8 cellular contexts compared by ENCODE assay signal in the genomic region with DNA sequence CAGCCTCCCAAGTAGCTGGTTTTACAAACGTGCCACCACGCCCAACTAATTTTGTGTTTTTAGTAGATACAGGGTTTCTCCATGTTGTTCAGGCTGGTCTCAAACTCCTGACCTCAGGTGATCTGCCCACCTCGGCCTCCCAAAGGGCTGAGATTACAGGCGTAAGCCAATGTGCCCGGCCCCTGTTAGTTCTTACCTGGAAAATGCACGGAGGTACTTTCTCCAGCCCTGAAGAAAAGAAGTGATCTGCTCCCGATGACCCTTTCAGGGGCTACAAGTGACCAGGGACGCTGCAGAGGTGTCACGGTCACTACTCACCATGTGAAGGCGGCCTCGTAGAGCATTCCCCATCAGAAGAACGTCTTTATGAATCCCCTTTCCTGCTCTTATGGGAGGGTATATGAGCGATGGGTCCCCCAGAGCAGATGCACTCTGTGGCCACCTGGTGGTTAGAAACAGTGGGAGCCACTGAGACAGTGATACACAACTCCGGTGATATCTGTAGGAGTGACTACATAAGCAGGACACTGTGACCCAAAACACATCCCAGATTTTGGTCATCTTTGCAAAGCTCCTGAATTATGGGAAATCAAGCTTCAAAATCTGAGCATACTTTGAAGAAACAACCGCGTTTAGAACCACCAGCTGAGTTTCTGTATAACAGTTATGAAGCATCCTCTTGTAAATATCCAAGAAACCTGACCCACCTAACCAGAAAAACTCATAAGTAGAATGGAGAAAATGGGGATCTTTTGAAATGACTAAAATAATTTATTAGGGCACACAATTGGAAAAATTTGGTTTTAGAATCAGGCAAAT.
A peak's percentile ranks its signal among the peaks of the same experiment; 100 is the strongest.
DNase-seq lines count a peak whose midpoint lies in the region; ATAC-seq and TF ChIP-seq lines count a peak whose summit lies in the region.
"Not testable (repeated sequence)": the region's sequence is repeated elsewhere in the genome, so short reads cannot be mapped to it uniquely, and the experiment has no call there.

No MANE protein-coding gene starts in this region.

- H3K9me2 ChIP-seq in GM23338 (ENCODE audit: insufficient read depth), result not testable (repeated sequence)

- intact Hi-C loops in stomach (cut with DNase I; ENCODE audit: low total_unique reads), result not testable (repeated sequence)

- H3K27ac ChIP-seq in GM23338 (ENCODE audit: low read depth); VCaP; stomach: not testable (repeated sequence)

- not testable (repeated sequence) for H3K27ac Mint-ChIP-seq in GM23338; activated naive CD8-positive, alpha-beta T cell treated with anti-CD3 and anti-CD28 coated beads, Interleukin-2, amount 10 ng/mL, durations not matched to agents 7 days and 5 days; mesothelial cell of epicardium

- H3K4me1 ChIP-seq in GM23338 (ENCODE audit: insufficient read depth); stomach: not testable (repeated sequence)

- TF ChIP-seq CTCF in GM23338 (conservative IDR thresholded peaks at IDR 0.05; ENCODE audit: low read depth in 2 of 2) (peak; percentile 73 to 77), VCaP (conservative IDR thresholded peaks at IDR 0.05) (peak; percentile 80), fibroblast of mammary gland (conservative IDR thresholded peaks at IDR 0.05; ENCODE audit: control insufficient read depth, insufficient read depth, low read depth, low read length) (peak; percentile 54), mesothelial cell of epicardium (IDR thresholded peaks at IDR 0.05; ENCODE audit: unreplicated experiment) (peak; percentile 64), stomach (IDR thresholded peaks at IDR 0.05) (peak in 4 of 7 experiments; percentile 37 to 46 (median 44))

- not testable (repeated sequence) for H3K9me3 ChIP-seq in stomach

- WGBS in stomach, 5 donors, result 35 to 41% (median 38%) methylated on average over 16 of the region's 16 CpGs

- peak; percentile 23 for DNase-seq in COLO668 (lab: John Stamatoyannopoulos, UW; ENCODE audit: unreplicated experiment)
- peak; percentile 62 for DNase-seq in GM23338 (ENCODE audit: low spot score)
- DNase-seq in NCI-H446 (lab: John Stamatoyannopoulos, UW), result peak; percentile 11 to 60
- DNase-seq in activated naive CD8-positive, alpha-beta T cell treated with anti-CD3 and anti-CD28 coated beads, Interleukin-2, amount 10 ng/mL, durations not matched to agents 7 days and 5 days, result peak; percentile 35
- not testable (repeated sequence) for DNase-seq in fibroblast of mammary gland (ENCODE audit: low read depth); mesothelial cell of epicardium (ENCODE audit: low spot score in 2 of 2, unreplicated experiment in 2 of 2)
- peak; percentile 27 for DNase-seq in stomach

- H3K4me1 Mint-ChIP-seq in GM23338; activated naive CD8-positive, alpha-beta T cell treated with anti-CD3 and anti-CD28 coated beads, Interleukin-2, amount 10 ng/mL, durations not matched to agents 7 days and 5 days; mesothelial cell of epicardium: not testable (repeated sequence)

- not testable (repeated sequence) for H3K27me3 Mint-ChIP-seq in GM23338 (ENCODE audit: insufficient read depth, low read depth, poor library complexity); mesothelial cell of epicardium (ENCODE audit: low read depth)
- peaks cover 15% of the 10 kb centered on the region for H3K27me3 Mint-ChIP-seq in activated naive CD8-positive, alpha-beta T cell treated with anti-CD3 and anti-CD28 coated beads, Interleukin-2, amount 10 ng/mL, durations not matched to agents 7 days and 5 days

- H3K36me3 ChIP-seq in GM23338 (ENCODE audit: insufficient read depth); stomach: not testable (repeated sequence)

- not testable (repeated sequence) for H3K79me2 ChIP-seq in GM23338 (replicated peaks; ENCODE audit: insufficient read depth)

- not testable (repeated sequence) for TF ChIP-seq POLR2A in stomach (IDR thresholded peaks at IDR 0.05)

- H3K27me3 ChIP-seq in GM23338 (ENCODE audit: insufficient read depth), result not testable (repeated sequence)
- peaks cover 0 to 21% (median 0%) of the 10 kb centered on the region in 3 donors for H3K27me3 ChIP-seq in stomach

- not testable (repeated sequence) for H4K20me1 ChIP-seq in GM23338 (replicated peaks; ENCODE audit: insufficient read depth)

- not testable (repeated sequence) for H3F3A ChIP-seq in GM23338 (replicated peaks; ENCODE audit: low read depth)

- ATAC-seq in GM23338, result peak; percentile 94
- ATAC-seq in activated naive CD8-positive, alpha-beta T cell treated with anti-CD3 and anti-CD28 coated beads, Interleukin-2, amount 10 ng/mL, durations not matched to agents 7 days and 5 days (ENCODE audit: low read depth), result peak; percentile 47

- not testable (repeated sequence) for H3K4me2 ChIP-seq in GM23338

- TF ChIP-seq EP300 in stomach (IDR thresholded peaks at IDR 0.05), result not testable (repeated sequence)

- not testable (repeated sequence) for H3K9me3 Mint-ChIP-seq in GM23338; activated naive CD8-positive, alpha-beta T cell treated with anti-CD3 and anti-CD28 coated beads, Interleukin-2, amount 10 ng/mL, durations not matched to agents 7 days and 5 days; mesothelial cell of epicardium

- H3K36me3 Mint-ChIP-seq in GM23338 (ENCODE audit: low read depth); activated naive CD8-positive, alpha-beta T cell treated with anti-CD3 and anti-CD28 coated beads, Interleukin-2, amount 10 ng/mL, durations not matched to agents 7 days and 5 days; mesothelial cell of epicardium: not testable (repeated sequence)

- POLR2A ChIA-PET in activated naive CD8-positive, alpha-beta T cell treated with anti-CD3 and anti-CD28 coated beads, Interleukin-2, amount 10 ng/mL, durations not matched to agents 7 days and 5 days (lab: Charles Lee), result not testable (repeated sequence)

- not testable (repeated sequence) for H2AFZ ChIP-seq in GM23338

- H3K4me3 Mint-ChIP-seq in GM23338; activated naive CD8-positive, alpha-beta T cell treated with anti-CD3 and anti-CD28 coated beads, Interleukin-2, amount 10 ng/mL, durations not matched to agents 7 days and 5 days; mesothelial cell of epicardium: not testable (repeated sequence)

- H3K4me3 ChIP-seq in GM23338; fibroblast of mammary gland (ENCODE audit: control insufficient read depth, low read depth, low read length); stomach: not testable (repeated sequence)
